Comparison of ENCODE assay signal across 7 cellular contexts in the genomic region with DNA sequence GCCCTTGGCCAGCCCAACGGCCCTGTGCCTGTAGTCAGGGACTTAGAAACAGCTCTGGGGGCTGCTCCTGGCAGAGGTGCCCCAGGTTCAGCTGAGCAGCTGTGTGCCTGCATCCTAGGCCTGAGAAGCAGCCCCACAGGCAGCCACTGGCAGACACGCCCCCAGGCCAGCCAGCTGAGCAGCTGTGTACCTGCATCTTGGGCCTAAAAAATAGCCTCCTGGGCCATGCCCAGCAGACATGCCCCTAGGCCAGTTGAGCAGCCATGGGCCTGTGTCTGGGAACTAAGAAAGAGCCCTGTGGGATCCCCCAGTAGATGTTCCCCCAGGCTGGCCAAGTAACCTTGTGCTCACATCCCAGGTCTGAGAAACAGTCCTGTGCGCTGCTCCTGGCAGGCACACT.
"Had no signal": no experiment of that assay in that cellular context is flagged by ENCODE, and none has a peak within 500 bp of the region (broad histone marks: within the 10 kb centered on the region; RNA-seq: fewer than 3 reads in every experiment).

No MANE protein-coding gene starts in this region.

- DNase-seq: H9, HCEC 1CT had no signal

- ATAC-seq: GM23338, HepG2 had no signal

- FAIRE-seq: H1, H54, HepG2, HTR-8/SVneo had no signal

- H3K4me3 ChIP-seq: GM23338 had no signal
